ENCODE assay signal across 1 cellular context in the genomic region with DNA sequence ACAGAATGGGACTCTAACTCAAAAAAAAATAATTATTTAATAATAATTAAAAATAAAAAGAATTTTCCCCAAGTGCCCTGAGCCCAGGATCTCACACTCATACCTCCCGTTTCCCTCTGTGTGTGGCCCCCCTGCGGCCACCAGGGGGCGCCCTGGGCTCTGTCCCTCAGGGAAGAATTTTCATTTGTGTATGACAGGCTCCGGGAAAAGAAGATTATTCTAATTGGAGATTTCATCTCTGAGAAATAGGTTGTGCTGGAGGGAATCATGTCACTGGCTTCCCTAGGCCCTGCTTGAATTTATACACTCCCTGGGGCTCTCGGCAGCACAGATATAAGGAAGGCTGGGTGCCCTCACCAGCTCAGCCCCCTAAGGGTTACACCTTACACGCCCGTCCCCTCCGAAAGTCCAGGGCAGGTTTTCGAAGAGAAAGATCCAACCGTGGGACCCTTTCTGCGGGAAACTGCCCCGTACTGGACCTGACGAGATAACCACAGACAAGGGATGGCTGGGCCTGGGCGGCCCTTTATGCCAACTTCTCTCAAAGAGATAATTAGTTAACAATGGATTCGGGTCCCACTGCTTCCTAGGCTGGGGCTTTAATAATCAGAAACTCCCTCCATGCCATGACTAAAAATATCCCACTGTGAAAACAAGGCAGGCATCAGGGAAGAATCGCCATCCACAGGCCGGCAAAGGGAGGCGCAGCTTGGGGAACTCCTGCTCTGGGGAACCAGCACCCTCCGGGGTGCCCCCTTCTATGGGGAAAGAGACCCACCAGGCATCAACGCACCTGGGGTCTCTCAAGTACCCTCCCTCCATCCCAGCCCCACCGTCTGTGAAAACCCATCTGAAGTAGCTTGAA.
TF ChIP-seq lines count a peak whose summit lies in the region.

No MANE protein-coding gene starts in this region.

TF ChIP-seq in K562, 482 proteins besides CTCF, POLR2A, EP300 and RAD21 (continued from another document):
- peak in 1 of 2 experiments; percentile 49; a peak in 2 of 4 replicates for TF ChIP-seq MAZ (CRISPR knock-in tag; conservative IDR thresholded peaks at IDR 0.05 in 1 of 2, IDR thresholded peaks at IDR 0.05 in 1 of 2)
- TF ChIP-seq KLF16 (IDR thresholded peaks at IDR 0.05): peak; percentile 33; the same call in 1 of the 2 replicates
- peak; percentile 29; the same call in 1 of the 2 replicates for TF ChIP-seq ZNF384 (IDR thresholded peaks at IDR 0.05; ENCODE audit: low read depth, low read length)
- TF ChIP-seq SMC3 (conservative IDR thresholded peaks at IDR 0.05; ENCODE audit: insufficient read depth, low read depth, low read length): peak; percentile 81
TF ChIP-seq in K562: peak in this region for 9.
